23 cellular contexts compared by ENCODE assay signal in genomic region chr5:8954801-8955200, GRCh38.
DNase-seq lines count a peak whose midpoint lies in the region; ATAC-seq and TF ChIP-seq lines count a peak whose summit lies in the region.
"Had no signal": no experiment of that assay in that cellular context is flagged by ENCODE, and none has a peak within 500 bp of the region (broad histone marks: within the 10 kb centered on the region; RNA-seq: fewer than 3 reads in every experiment).

No MANE protein-coding gene starts in this region.

- intact Hi-C loops in left ventricle myocardium inferior (cut with micrococcal nuclease) (no loop called here), heart right ventricle (cut with DNase I) (loop anchor here in 1 of 10 donors (1.0 kb wide), 1 partner anchor 44 kb away; no protein-coding TSS in a partner anchor), posterior cingulate gyrus (cut with DNase I) (no loop called here)
- intact Hi-C loops in activated naive CD4-positive, alpha-beta T cell treated with anti-CD3 and anti-CD28 coated beads for 36 hours (cut with micrococcal nuclease), result no loop called here

- H3K36me3 ChIP-seq in left ventricle myocardium inferior, result no peaks in the 10 kb centered on the region
- no peaks in the 10 kb centered on the region for H3K36me3 ChIP-seq in heart right ventricle
- no peaks in the 10 kb centered on the region for H3K36me3 ChIP-seq in SK-N-SH (replicated peaks in 1 of 2; ENCODE audit: control insufficient read depth in 1 of 2, insufficient read depth in 2 of 2, low read length in 1 of 2)
- H3K36me3 ChIP-seq: lower lobe of right lung, SJCRH30, tibial nerve had no signal

- H4K20me1 ChIP-seq in SK-N-SH (ENCODE audit: insufficient read depth), result no peaks in the 10 kb centered on the region

- no peak for ATAC-seq in heart right ventricle
- ATAC-seq: body of pancreas; lower lobe of right lung; stimulated activated memory B cell treated with anti-CD40 and anti-IgM and Interleukin-4, amounts not matched to agents 10 μg/mL and 1 μg/mL and 100 μg/mL, for 72 hours had no signal

- H2AFZ ChIP-seq in SK-N-SH (ENCODE audit: low read depth), result no peak overlapping the region

- TF ChIP-seq RAD21 in SK-N-SH (IDR thresholded peaks at IDR 0.05; ENCODE audit: low read length), result peak; percentile 59

- no peak overlapping the region for H3K4me2 ChIP-seq in SK-N-SH

- no peak overlapping the region for H3K27ac ChIP-seq in left ventricle myocardium inferior (replicated peaks)
- no peak overlapping the region for H3K27ac ChIP-seq in heart right ventricle
- H3K27ac ChIP-seq in SK-N-SH (ENCODE audit: low read depth in 2 of 2, low read length in 1 of 2), result no peak overlapping the region
- H3K27ac ChIP-seq: body of pancreas, HL-60, lower lobe of right lung, SJCRH30, tibial nerve had no signal

- POLR2A ChIA-PET in SK-N-SH (lab: Yijun Ruan, JAX), result no interaction called here

- peaks cover 2% of the 10 kb centered on the region for H3K9me3 Mint-ChIP-seq in activated naive CD4-positive, alpha-beta T cell treated with anti-CD3 and anti-CD28 coated beads for 36 hours
- H3K9me3 Mint-ChIP-seq: activated CD4-positive, alpha-beta T cell treated with anti-CD3 and anti-CD28 coated beads, Interleukin-2, amount 10 ng/mL, durations not matched to agents 24 days and 14 days had no signal

- in situ Hi-C loops in G401 (cut with HindIII; ENCODE audit: low sequenced_read_pairs), result no loop called here

- H3K4me3 Mint-ChIP-seq in activated naive CD4-positive, alpha-beta T cell treated with anti-CD3 and anti-CD28 coated beads for 36 hours, result no peak overlapping the region
- H3K4me3 Mint-ChIP-seq: activated CD4-positive, alpha-beta T cell treated with anti-CD3 and anti-CD28 coated beads, Interleukin-2, amount 10 ng/mL, durations not matched to agents 24 days and 14 days; activated naive CD4-positive, alpha-beta T cell treated with anti-CD3 and anti-CD28 coated beads, Interleukin-2, amount 10 ng/mL, durations not matched to agents 7 days and 5 days; CD4-positive, alpha-beta memory T cell; naive B cell; stimulated activated memory B cell treated with anti-CD40 and anti-IgM and Interleukin-4, amounts not matched to agents 10 μg/mL and 1 μg/mL and 100 μg/mL, for 72 hours had no signal

- H3K9me2 ChIP-seq in SK-N-SH, result no peaks in the 10 kb centered on the region

- CTCF ChIA-PET in SK-N-SH (lab: Yijun Ruan, JAX), result interaction anchor here (1.0 to 1.8 kb wide), 2 partner anchors 589 to 1192 kb away, joined by 3 to 4 read pairs; no protein-coding TSS in a partner anchor
- CTCF ChIA-PET in activated naive CD4-positive, alpha-beta T cell treated with anti-CD3 and anti-CD28 coated beads for 36 hours (lab: Charles Lee), result no interaction called here

- 48 to 62% methylated on average over 2 of the region's 2 CpGs for WGBS in heart right ventricle, 2 donors
- WGBS in SK-N-SH (ENCODE audit: low lambda C conversion rate), result 40% methylated on average over 2 of the region's 2 CpGs

- no peaks in the 10 kb centered on the region for H3K79me2 ChIP-seq in SK-N-SH (ENCODE audit: insufficient read depth)

- no peaks in the 10 kb centered on the region for H3K9me3 ChIP-seq in left ventricle myocardium inferior (replicated peaks)
- peaks cover 0 to 1% (median 0%) of the 10 kb centered on the region in 11 donors for H3K9me3 ChIP-seq in heart right ventricle
- H3K9me3 ChIP-seq in SK-N-SH, result no peaks in the 10 kb centered on the region
- H3K9me3 ChIP-seq: body of pancreas, lower lobe of right lung, SJCRH30, tibial nerve had no signal

- H3K36me3 Mint-ChIP-seq in activated naive CD4-positive, alpha-beta T cell treated with anti-CD3 and anti-CD28 coated beads for 36 hours (ENCODE audit: low read depth), result no peaks in the 10 kb centered on the region
- H3K36me3 Mint-ChIP-seq: activated naive CD4-positive, alpha-beta T cell treated with anti-CD3 and anti-CD28 coated beads, Interleukin-2, amount 10 ng/mL, durations not matched to agents 7 days and 5 days; CD4-positive, alpha-beta memory T cell; naive B cell; stimulated activated memory B cell treated with anti-CD40 and anti-IgM and Interleukin-4, amounts not matched to agents 10 μg/mL and 1 μg/mL and 100 μg/mL, for 72 hours had no signal

- H3K4me3 ChIP-seq in left ventricle myocardium inferior (no peak overlapping the region), heart right ventricle (no peak overlapping the region), SK-N-SH (ENCODE audit: low read depth in 2 of 2, low read length in 1 of 2) (no peak overlapping the region), fibroblast of villous mesenchyme (ENCODE audit: low read depth, low read length) (no peak overlapping the region)
- H3K4me3 ChIP-seq: body of pancreas, lower lobe of right lung, SJCRH30, tibial nerve had no signal

- no peaks in the 10 kb centered on the region for H3K4me1 ChIP-seq in left ventricle myocardium inferior
- no peaks in the 10 kb centered on the region for H3K4me1 ChIP-seq in heart right ventricle
- no peaks in the 10 kb centered on the region for H3K4me1 ChIP-seq in SK-N-SH (ENCODE audit: control insufficient read depth in 1 of 2, insufficient read depth in 2 of 2, low read depth in 1 of 2, low read length in 1 of 2)
- H3K4me1 ChIP-seq: body of pancreas, lower lobe of right lung, SJCRH30, tibial nerve had no signal

- no peak for TF ChIP-seq EP300 in SK-N-SH (IDR thresholded peaks at IDR 0.05; ENCODE audit: borderline replicate concordance in 1 of 2, low read depth in 1 of 2, low read length in 1 of 2)

- H3K27ac Mint-ChIP-seq in activated naive CD4-positive, alpha-beta T cell treated with anti-CD3 and anti-CD28 coated beads for 36 hours, result no peak overlapping the region
- H3K27ac Mint-ChIP-seq: activated CD4-positive, alpha-beta T cell treated with anti-CD3 and anti-CD28 coated beads, Interleukin-2, amount 10 ng/mL, durations not matched to agents 24 days and 14 days; activated naive CD4-positive, alpha-beta T cell treated with anti-CD3 and anti-CD28 coated beads, Interleukin-2, amount 10 ng/mL, durations not matched to agents 7 days and 5 days; CD4-positive, alpha-beta memory T cell; naive B cell; stimulated activated memory B cell treated with anti-CD40 and anti-IgM and Interleukin-4, amounts not matched to agents 10 μg/mL and 1 μg/mL and 100 μg/mL, for 72 hours had no signal

- H3K27me3 ChIP-seq in left ventricle myocardium inferior (ENCODE audit: low read depth), result no peaks in the 10 kb centered on the region
- no peaks in the 10 kb centered on the region for H3K27me3 ChIP-seq in heart right ventricle
- H3K27me3 ChIP-seq in SK-N-SH (ENCODE audit: insufficient read depth), result no peaks in the 10 kb centered on the region
- H3K27me3 ChIP-seq: body of pancreas, SJCRH30, tibial nerve had no signal

- H3K9ac ChIP-seq in SK-N-SH, result no peak overlapping the region

- H3K27me3 Mint-ChIP-seq in activated naive CD4-positive, alpha-beta T cell treated with anti-CD3 and anti-CD28 coated beads for 36 hours (ENCODE audit: low read depth), result no peaks in the 10 kb centered on the region
- H3K27me3 Mint-ChIP-seq: activated CD4-positive, alpha-beta T cell treated with anti-CD3 and anti-CD28 coated beads, Interleukin-2, amount 10 ng/mL, durations not matched to agents 24 days and 14 days; activated naive CD4-positive, alpha-beta T cell treated with anti-CD3 and anti-CD28 coated beads, Interleukin-2, amount 10 ng/mL, durations not matched to agents 7 days and 5 days; CD4-positive, alpha-beta memory T cell; naive B cell; stimulated activated memory B cell treated with anti-CD40 and anti-IgM and Interleukin-4, amounts not matched to agents 10 μg/mL and 1 μg/mL and 100 μg/mL, for 72 hours had no signal

- H3F3A ChIP-seq in SK-N-SH (replicated peaks; ENCODE audit: insufficient read depth), result no peaks in the 10 kb centered on the region

- TF ChIP-seq CTCF in left ventricle myocardium inferior (IDR thresholded peaks at IDR 0.05; ENCODE audit: borderline replicate concordance) (peak; percentile 10), heart right ventricle (IDR thresholded peaks at IDR 0.05) (peak in 2 of 9 donors; percentile 6 to 18), SK-N-SH (IDR thresholded peaks at IDR 0.05) (peak; percentile 44), fibroblast of villous mesenchyme (IDR thresholded peaks at IDR 0.05; ENCODE audit: insufficient read depth, low read depth, low read length) (peak; percentile 20)

- no peaks in the 10 kb centered on the region for H3K4me1 Mint-ChIP-seq in activated naive CD4-positive, alpha-beta T cell treated with anti-CD3 and anti-CD28 coated beads for 36 hours (ENCODE audit: low read depth)
- H3K4me1 Mint-ChIP-seq: activated CD4-positive, alpha-beta T cell treated with anti-CD3 and anti-CD28 coated beads, Interleukin-2, amount 10 ng/mL, durations not matched to agents 24 days and 14 days; activated naive CD4-positive, alpha-beta T cell treated with anti-CD3 and anti-CD28 coated beads, Interleukin-2, amount 10 ng/mL, durations not matched to agents 7 days and 5 days; CD4-positive, alpha-beta memory T cell; stimulated activated memory B cell treated with anti-CD40 and anti-IgM and Interleukin-4, amounts not matched to agents 10 μg/mL and 1 μg/mL and 100 μg/mL, for 72 hours had no signal

- no peak for DNase-seq in left ventricle myocardium inferior
- DNase-seq in heart right ventricle, result no peak
- peak; percentile 3 for DNase-seq in SK-N-SH
- no peak for DNase-seq in fibroblast of villous mesenchyme (ENCODE audit: low read depth)
- no peak for DNase-seq in activated naive CD4-positive, alpha-beta T cell treated with anti-CD3 and anti-CD28 coated beads for 36 hours
- no peak for DNase-seq in NCI-H2081 treated with DMSO at 0.1 percent for 48 hours (lab: John Stamatoyannopoulos, UW)
- DNase-seq in G401 (ENCODE audit: low spot score), result no peak
- no peak for DNase-seq in posterior cingulate gyrus
- DNase-seq: activated CD4-positive, alpha-beta T cell treated with anti-CD3 and anti-CD28 coated beads, Interleukin-2, amount 10 ng/mL, durations not matched to agents 24 days and 14 days; activated naive CD4-positive, alpha-beta T cell treated with anti-CD3 and anti-CD28 coated beads, Interleukin-2, amount 10 ng/mL, durations not matched to agents 7 days and 5 days; body of pancreas; CD4-positive, alpha-beta memory T cell; DMS79 treated with DMSO at 0.1 percent for 48 hours; KG1; lower lobe of right lung; naive B cell; NCI-H1436; NCI-H226; SJCRH30; stimulated activated CD4-positive, alpha-beta T cell treated with anti-CD3 and anti-CD28 coated beads, Interleukin-12 subunit alpha, Interleukin-12 subunit beta, amount 100 ng/mL, for 4 hours had no signal

TF ChIP-seq in SK-N-SH, 30 proteins besides CTCF, POLR2A, EP300 and RAD21:
- TF ChIP-seq USF2 (IDR thresholded peaks at IDR 0.05; ENCODE audit: borderline replicate concordance, low read depth, low read length), result no peak
- TF ChIP-seq YY1 (IDR thresholded peaks at IDR 0.05; ENCODE audit: low read depth), result no peak
- peak; percentile 33 for TF ChIP-seq SMC3 (IDR thresholded peaks at IDR 0.05; ENCODE audit: low read depth, low read length)
